In genomic region chr12:122190842-122191668, GRCh38 we compare ENCODE assay signal across 8 cellular contexts. TPM values are rescaled to one million over a fixed set of nuclear protein-coding genes. Genes with fewer than 3 reads are reported as not detected.
DNase-seq lines count a peak whose midpoint lies in the region; ATAC-seq and TF ChIP-seq lines count a peak whose summit lies in the region.

No MANE protein-coding gene starts in this region.

- no peaks in the 10 kb centered on the region for H3K9me3 ChIP-seq in Caco-2
- no peaks in the 10 kb centered on the region for H3K9me3 ChIP-seq in OCI-LY7 (ENCODE audit: low read length)
- H3K9me3 ChIP-seq in prostate gland = no peaks in the 10 kb centered on the region

- no peaks in the 10 kb centered on the region for H3K4me1 Mint-ChIP-seq in Caco-2 (ENCODE audit: low read depth, unreplicated experiment)
- H3K4me1 Mint-ChIP-seq in activated T-cell treated with anti-CD3 and anti-CD28 coated beads, Interleukin-2, amount 50 U/mL, for 4 hours (ENCODE audit: low read depth) = no peaks in the 10 kb centered on the region

- no peak overlapping the region for H3K4me2 ChIP-seq in OCI-LY7 (ENCODE audit: low read length)

- H3K4me1 ChIP-seq in Caco-2 = no peaks in the 10 kb centered on the region
- no peaks in the 10 kb centered on the region for H3K4me1 ChIP-seq in OCI-LY7 (ENCODE audit: insufficient read depth, low read length, poor library complexity, severe bottlenecking)
- H3K4me1 ChIP-seq in prostate gland (replicated peaks) = no peaks in the 10 kb centered on the region

- H3K79me2 ChIP-seq in OCI-LY7 (ENCODE audit: insufficient read depth, low read depth, low read length) = no peaks in the 10 kb centered on the region

- CTCF ChIA-PET in Caco-2 (lab: Charles Lee) (interaction anchor here (0.5 to 1.2 kb wide), 15 partner anchors 8 to 144 kb away, joined by 3 to 11 read pairs (median 4); partner anchors contain the start of genes B3GNT4 and LRRC43), OCI-LY7 (lab: Charles Lee; ENCODE audit: unreplicated experiment) (interaction anchor here (0.6 kb wide), 2 partner anchors 35 to 227 kb away, joined by 3 to 9 read pairs; partner anchors contain the start of gene DIABLO)

- DNase-seq in Caco-2 (peak; percentile 81 to 88), HFF-Myc (ENCODE audit: extremely low read depth, low read depth) (no peak), OCI-LY7 (ENCODE audit: low spot score) (peak; percentile 79), fibroblast of villous mesenchyme (ENCODE audit: low read depth) (peak; percentile 59), prostate gland (ENCODE audit: low spot score) (peak; percentile 55)
- DNase-seq in activated T-cell treated with anti-CD3 and anti-CD28 coated beads, Interleukin-2, amount 50 U/mL, for 4 hours = peak; percentile 58

- H3K27ac Mint-ChIP-seq in Caco-2 (ENCODE audit: unreplicated experiment) = no peak overlapping the region

- no peaks in the 10 kb centered on the region for H3K36me3 Mint-ChIP-seq in Caco-2 (ENCODE audit: insufficient read depth, unreplicated experiment)
- H3K36me3 Mint-ChIP-seq in activated T-cell treated with anti-CD3 and anti-CD28 coated beads, Interleukin-2, amount 50 U/mL, for 4 hours (ENCODE audit: insufficient read depth) = peaks cover 3% of the 10 kb centered on the region

- BruUV-seq in Caco-2 (replicated peaks; lab: Mats Ljungman, UMichigan) (no TSS peak), OCI-LY7 (replicated peaks; lab: Mats Ljungman, UMichigan) (no TSS peak)

- H3K9me2 ChIP-seq in OCI-LY7 (ENCODE audit: insufficient read depth, low read length) = no peaks in the 10 kb centered on the region

- no peak overlapping the region for H3K4me3 ChIP-seq in Caco-2 (ENCODE audit: low read depth, low read length)
- no peak overlapping the region for H3K4me3 ChIP-seq in HFF-Myc (replicated peaks; ENCODE audit: low read depth, low read length)
- H3K4me3 ChIP-seq in OCI-LY7 (ENCODE audit: low read depth, low read length, poor library complexity, severe bottlenecking) = no peak overlapping the region
- no peak overlapping the region for H3K4me3 ChIP-seq in fibroblast of villous mesenchyme (ENCODE audit: low read depth, low read length)
- no peak overlapping the region for H3K4me3 ChIP-seq in prostate gland

- no peak for TF ChIP-seq POLR2A in prostate gland (IDR thresholded peaks at IDR 0.05)

- intact Hi-C loops in Caco-2 (cut with micrococcal nuclease; ENCODE audit: unreplicated experiment) = loop anchor here (1.0 to 2.0 kb wide), 3 partner anchors 31 to 136 kb away; no protein-coding TSS in a partner anchor
- intact Hi-C loops in OCI-LY7 (cut with micrococcal nuclease; ENCODE audit: unreplicated experiment) = loop anchor here (1.0 to 5.0 kb wide), 4 partner anchors 39 to 274 kb away; partner anchors contain the start of gene CFAP251
- intact Hi-C loops in prostate gland (cut with DNase I) = loop anchor here (2.0 to 5.0 kb wide), 2 partner anchors 59 to 136 kb away; no protein-coding TSS in a partner anchor

- no peak overlapping the region for H3K4me3 Mint-ChIP-seq in Caco-2 (ENCODE audit: unreplicated experiment)
- no peak overlapping the region for H3K4me3 Mint-ChIP-seq in activated T-cell treated with anti-CD3 and anti-CD28 coated beads, Interleukin-2, amount 50 U/mL, for 4 hours

- peak; percentile 88 to 91 for TF ChIP-seq CTCF in Caco-2 (IDR thresholded peaks at IDR 0.05; ENCODE audit: insufficient read depth in 1 of 2, low read depth in 1 of 2, low read length in 1 of 2, severe bottlenecking in 1 of 2, unreplicated experiment in 1 of 2)
- peak; percentile 89 for TF ChIP-seq CTCF in HFF-Myc (IDR thresholded peaks at IDR 0.05; ENCODE audit: low read depth, low read length, missing control alignments)
- TF ChIP-seq CTCF in OCI-LY7 (conservative IDR thresholded peaks at IDR 0.05; ENCODE audit: low read length) = peak; percentile 92
- peak; percentile 89 for TF ChIP-seq CTCF in fibroblast of villous mesenchyme (IDR thresholded peaks at IDR 0.05; ENCODE audit: insufficient read depth, low read depth, low read length)
- peak in 3 of 4 experiments; percentile 67 to 85 (median 79) for TF ChIP-seq CTCF in prostate gland (IDR thresholded peaks at IDR 0.05)

- H3K27me3 Mint-ChIP-seq in Caco-2 (ENCODE audit: insufficient read depth, unreplicated experiment) = no peaks in the 10 kb centered on the region
- peaks cover 3% of the 10 kb centered on the region for H3K27me3 Mint-ChIP-seq in activated T-cell treated with anti-CD3 and anti-CD28 coated beads, Interleukin-2, amount 50 U/mL, for 4 hours (ENCODE audit: low read depth)

- H3K27ac ChIP-seq in OCI-LY7 (ENCODE audit: low read depth, low read length, poor library complexity, severe bottlenecking) (no peak overlapping the region), prostate gland (no peak overlapping the region)

- POLR2A ChIA-PET in Caco-2 (lab: Charles Lee) = interaction anchor here (0.6 kb wide), 1 partner anchor 12 kb away, joined by 3 read pairs; the partner anchor contains the start of gene B3GNT4
- POLR2A ChIA-PET in OCI-LY7 (lab: Charles Lee) = interaction anchor here (0.6 to 1.3 kb wide), 4 partner anchors 19 to 1654 kb away, joined by 3 to 6 read pairs (median 6); no protein-coding TSS in a partner anchor

- H3K27me3 ChIP-seq in Caco-2 (replicated peaks; ENCODE audit: control insufficient read depth, insufficient read depth, low read length) = no peaks in the 10 kb centered on the region
- H3K27me3 ChIP-seq in prostate gland (replicated peaks; ENCODE audit: insufficient read depth) = no peaks in the 10 kb centered on the region

- H3K9me3 Mint-ChIP-seq in Caco-2 (ENCODE audit: unreplicated experiment) = peaks cover 8% of the 10 kb centered on the region
- peaks cover 10% of the 10 kb centered on the region for H3K9me3 Mint-ChIP-seq in activated T-cell treated with anti-CD3 and anti-CD28 coated beads, Interleukin-2, amount 50 U/mL, for 4 hours

- ATAC-seq in activated T-cell treated with anti-CD3 and anti-CD28 coated beads, Interleukin-2, amount 50 U/mL, for 4 hours = peak; percentile 80 to 89
- ATAC-seq in GM21717 (IDR thresholded peaks at IDR 0.05; ENCODE audit: unreplicated experiment) (no peak), GM19455 (IDR thresholded peaks at IDR 0.05; ENCODE audit: unreplicated experiment) (no peak)

- WGBS in prostate gland = 68% methylated on average over 18 of the region's 18 CpGs

- no peaks in the 10 kb centered on the region for H4K20me1 ChIP-seq in OCI-LY7 (ENCODE audit: insufficient read depth, low read length)

- H3K36me3 ChIP-seq in Caco-2 (ENCODE audit: control insufficient read depth, insufficient read depth, low read length) = no peaks in the 10 kb centered on the region
- no peaks in the 10 kb centered on the region for H3K36me3 ChIP-seq in OCI-LY7 (ENCODE audit: insufficient read depth, low read length)
- no peaks in the 10 kb centered on the region for H3K36me3 ChIP-seq in prostate gland

- no peak overlapping the region for H2AFZ ChIP-seq in OCI-LY7 (ENCODE audit: low read length)

RNA-seq across cellular contexts. Expression of gene LRRC43, which starts 8.1 kb away (rescaled TPM):
- total RNA-seq in Caco-2 (2022) (0.34 TPM in 1 of 2 replicates, not detected in the other), OCI-LY7 (2022) (not detected in 2 replicates), fibroblast of villous mesenchyme (1.6 and 1.7 TPM in 2 replicates), prostate gland (1 to 10 TPM; 1.2 to 5.7 TPM)
- not detected in 2 replicates for total RNA-seq in OCI-LY7 (2014; rRNA removed; shearing (Covaris generic))
- under 1 TPM in 1 of 3 donors, not detected in 2; 0.28 TPM for total RNA-seq in activated T-cell treated with anti-CD3 and anti-CD28 coated beads, Interleukin-2, amount 50 U/mL, for 4 hours

RNA-seq across cellular contexts. Expression of gene B3GNT4, which starts 12.5 kb away (rescaled TPM):
- total RNA-seq in Caco-2 (2022) (2.2 and 3.8 TPM in 2 replicates), OCI-LY7 (2022) (not detected in 2 replicates), fibroblast of villous mesenchyme (under 0.01 TPM in 2 replicates), prostate gland (1 to 10 TPM in 1 of 2 donors, under 1 TPM in 1; 0.64 to 5.1 TPM)
- not detected in 2 replicates for total RNA-seq in OCI-LY7 (2014; rRNA removed; shearing (Covaris generic))
- total RNA-seq in activated T-cell treated with anti-CD3 and anti-CD28 coated beads, Interleukin-2, amount 50 U/mL, for 4 hours = under 1 TPM; 0.16 to 0.43 (median 0.19) TPM

RNA-seq across cellular contexts. Expression of gene IL31, which starts 17.0 kb away (rescaled TPM):
- total RNA-seq in Caco-2 (2022) (not detected in 2 replicates), OCI-LY7 (2022) (not detected in 2 replicates), fibroblast of villous mesenchyme (not detected in 2 replicates), prostate gland (not detected)
- total RNA-seq in OCI-LY7 (2014; rRNA removed; shearing (Covaris generic)) = not detected in 2 replicates
- total RNA-seq in activated T-cell treated with anti-CD3 and anti-CD28 coated beads, Interleukin-2, amount 50 U/mL, for 4 hours = 10 to 100 TPM in 1 of 3 donors, 1 to 10 TPM in 2; 3.1 to 31.4 (median 5.3) TPM

RNA-seq across cellular contexts. Expression of gene DIABLO, which starts 34.8 kb away (rescaled TPM):
- 76.1 and 86.6 TPM in 2 replicates for total RNA-seq in Caco-2 (2022)
- total RNA-seq in OCI-LY7 (2014; rRNA removed; shearing (Covaris generic)) = 53.7 and 56.5 TPM in 2 replicates
- total RNA-seq in OCI-LY7 (2022) = 53.9 and 55.4 TPM in 2 replicates
- total RNA-seq in activated T-cell treated with anti-CD3 and anti-CD28 coated beads, Interleukin-2, amount 50 U/mL, for 4 hours = 10 to 100 TPM; 66.4 to 75.3 (median 72.5) TPM
- total RNA-seq in fibroblast of villous mesenchyme = 66.4 and 74.3 TPM in 2 replicates
- 100 to 1,000 TPM in 1 of 2 donors, 10 to 100 TPM in 1; 54.1 to 132 TPM for total RNA-seq in prostate gland

Comparison
In these comparisons a context has a peak if more than half of its experiments do, and no peak if none do; other contexts are left out.
1. ATAC-seq: peak in activated T-cell treated with anti-CD3 and anti-CD28 coated beads, Interleukin-2, amount 50 U/mL, for 4 hours (2 of 2); none in GM21717 (single experiment) and GM19455 (single experiment).
2. Peak in every context shown above with its lines, with median percentiles within 50 percentile points of each other: CTCF ChIP-seq.